18 cellular contexts compared by ENCODE assay signal in the genomic region with DNA sequence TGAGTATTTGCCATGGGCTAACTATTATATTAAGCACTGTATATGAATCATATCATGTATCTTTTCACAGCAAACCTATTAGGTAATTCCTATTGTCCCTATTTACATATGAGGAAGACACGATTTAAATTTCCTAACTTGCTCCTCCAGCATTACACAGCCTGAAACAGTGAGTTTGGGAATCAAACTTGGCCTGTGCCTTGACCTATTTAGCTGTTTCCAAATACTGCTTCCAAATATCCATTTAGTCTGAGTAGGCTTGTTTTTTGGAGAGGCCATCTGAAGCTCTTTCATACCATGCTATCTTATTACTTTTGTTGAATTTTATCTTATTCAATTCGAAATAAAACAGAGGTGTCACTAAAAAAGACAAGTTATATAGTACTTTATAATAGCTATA.
"Had no signal": no experiment of that assay in that cellular context is flagged by ENCODE, and none has a peak within 500 bp of the region (broad histone marks: within the 10 kb centered on the region; RNA-seq: fewer than 3 reads in every experiment).

No MANE protein-coding gene starts in this region.

- H3K36me3 ChIP-seq: colonic mucosa, prostate gland, sigmoid colon had no signal

- H3K4me1 ChIP-seq: colonic mucosa, parathyroid adenoma, prostate gland had no signal

- H3K27me3 ChIP-seq: colonic mucosa, sigmoid colon had no signal

- H3K9me3 ChIP-seq: colonic mucosa, prostate gland, sigmoid colon had no signal

- DNase-seq: cerebellar nuclear complex; colonic mucosa; dermis blood vessel endothelial cell; endodermal cell; glutamatergic neuron; islet precursor cell; mesendoderm; naive thymus-derived CD4-positive, alpha-beta T cell; nephron progenitor cell; sigmoid colon; stimulated activated CD4-positive, alpha-beta T cell treated with anti-CD3 and anti-CD28 coated beads, Interleukin-2, amount 100 ng/mL, for 24 hours; stimulated activated naive CD4-positive, alpha-beta T cell had no signal

- ATAC-seq: naive thymus-derived CD4-positive, alpha-beta T cell had no signal

- H3K27ac ChIP-seq: colonic mucosa, parathyroid adenoma, prostate gland, skin epidermis had no signal

- H3K4me3 ChIP-seq: colonic mucosa, prostate gland, sigmoid colon, skin epidermis had no signal

- FAIRE-seq: endothelial cell of umbilical vein, frontal cortex, urothelium cell line had no signal
